1 cellular context compared by ENCODE assay signal in the genomic region with DNA sequence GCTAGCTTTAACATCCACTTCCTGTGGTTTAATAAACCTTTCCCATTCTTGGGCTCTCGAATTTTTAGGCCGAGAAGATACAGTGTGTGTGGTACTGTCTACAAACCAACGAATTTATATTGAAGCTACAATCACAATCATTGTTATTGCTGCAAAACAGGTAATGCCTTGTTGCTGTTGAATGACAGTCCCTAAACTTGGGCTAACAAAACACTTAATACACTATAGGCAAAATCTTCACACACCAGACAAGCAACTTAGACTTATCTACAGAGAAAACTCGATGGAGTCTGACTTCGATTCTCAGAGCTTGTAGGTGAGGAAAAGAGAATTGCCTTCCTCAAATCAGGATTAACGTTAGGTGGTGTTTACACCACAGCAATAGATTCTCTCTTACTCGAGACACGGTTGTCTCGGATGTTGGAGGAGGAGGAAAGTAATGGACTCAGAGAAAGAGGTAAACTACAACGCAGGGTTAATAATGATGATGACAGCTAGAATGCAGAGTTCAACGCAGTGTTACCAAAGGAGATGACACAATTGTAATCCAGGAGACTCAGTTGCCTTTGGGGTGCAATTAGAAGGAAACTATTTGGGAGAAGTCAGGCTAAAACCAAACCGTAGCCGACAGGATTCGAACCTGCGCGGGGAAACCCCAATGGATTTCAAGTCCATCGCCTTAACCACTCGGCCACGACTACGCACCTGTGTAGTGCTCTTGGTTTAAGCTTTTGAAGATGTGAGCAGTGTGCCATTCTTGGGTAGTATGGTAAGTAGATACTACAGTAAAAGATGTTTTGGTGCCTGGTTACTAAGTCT.
TF ChIP-seq lines count a peak whose summit lies in the region.

No MANE protein-coding gene starts in this region.

TF ChIP-seq in K562, 482 proteins besides CTCF, POLR2A, EP300 and RAD21 (continued from another document and continues in another):
- TF ChIP-seq, protein P1, sequence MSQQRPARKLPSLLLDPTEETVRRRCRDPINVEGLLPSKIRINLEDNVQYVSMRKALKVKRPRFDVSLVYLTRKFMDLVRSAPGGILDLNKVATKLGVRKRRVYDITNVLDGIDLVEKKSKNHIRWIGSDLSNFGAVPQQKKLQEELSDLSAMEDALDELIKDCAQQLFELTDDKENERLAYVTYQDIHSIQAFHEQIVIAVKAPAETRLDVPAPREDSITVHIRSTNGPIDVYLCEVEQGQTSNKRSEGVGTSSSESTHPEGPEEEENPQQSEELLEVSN (IDR thresholded peaks at IDR 0.05; ENCODE audit: borderline replicate concordance in 1 of 2, extremely low read depth in 1 of 2, insufficient read depth in 1 of 2, insufficient read length in 1 of 2, low read depth in 1 of 2, low read length in 1 of 2, poor library complexity in 1 of 2, severe bottlenecking in 1 of 2), result no peak
- TF ChIP-seq ZEB2 (IDR thresholded peaks at IDR 0.05), result peak; percentile 100
- TF ChIP-seq YY1 (IDR thresholded peaks at IDR 0.05; ENCODE audit: borderline replicate concordance in 1 of 3, control insufficient read depth in 1 of 3, extremely low read depth in 1 of 3, insufficient read depth in 3 of 3, insufficient read length in 1 of 3, insufficient replicate concordance in 2 of 3, low read depth in 1 of 3, low read length in 2 of 3), result peak in 1 of 3 experiments; percentile 52
- TF ChIP-seq, protein P2, sequence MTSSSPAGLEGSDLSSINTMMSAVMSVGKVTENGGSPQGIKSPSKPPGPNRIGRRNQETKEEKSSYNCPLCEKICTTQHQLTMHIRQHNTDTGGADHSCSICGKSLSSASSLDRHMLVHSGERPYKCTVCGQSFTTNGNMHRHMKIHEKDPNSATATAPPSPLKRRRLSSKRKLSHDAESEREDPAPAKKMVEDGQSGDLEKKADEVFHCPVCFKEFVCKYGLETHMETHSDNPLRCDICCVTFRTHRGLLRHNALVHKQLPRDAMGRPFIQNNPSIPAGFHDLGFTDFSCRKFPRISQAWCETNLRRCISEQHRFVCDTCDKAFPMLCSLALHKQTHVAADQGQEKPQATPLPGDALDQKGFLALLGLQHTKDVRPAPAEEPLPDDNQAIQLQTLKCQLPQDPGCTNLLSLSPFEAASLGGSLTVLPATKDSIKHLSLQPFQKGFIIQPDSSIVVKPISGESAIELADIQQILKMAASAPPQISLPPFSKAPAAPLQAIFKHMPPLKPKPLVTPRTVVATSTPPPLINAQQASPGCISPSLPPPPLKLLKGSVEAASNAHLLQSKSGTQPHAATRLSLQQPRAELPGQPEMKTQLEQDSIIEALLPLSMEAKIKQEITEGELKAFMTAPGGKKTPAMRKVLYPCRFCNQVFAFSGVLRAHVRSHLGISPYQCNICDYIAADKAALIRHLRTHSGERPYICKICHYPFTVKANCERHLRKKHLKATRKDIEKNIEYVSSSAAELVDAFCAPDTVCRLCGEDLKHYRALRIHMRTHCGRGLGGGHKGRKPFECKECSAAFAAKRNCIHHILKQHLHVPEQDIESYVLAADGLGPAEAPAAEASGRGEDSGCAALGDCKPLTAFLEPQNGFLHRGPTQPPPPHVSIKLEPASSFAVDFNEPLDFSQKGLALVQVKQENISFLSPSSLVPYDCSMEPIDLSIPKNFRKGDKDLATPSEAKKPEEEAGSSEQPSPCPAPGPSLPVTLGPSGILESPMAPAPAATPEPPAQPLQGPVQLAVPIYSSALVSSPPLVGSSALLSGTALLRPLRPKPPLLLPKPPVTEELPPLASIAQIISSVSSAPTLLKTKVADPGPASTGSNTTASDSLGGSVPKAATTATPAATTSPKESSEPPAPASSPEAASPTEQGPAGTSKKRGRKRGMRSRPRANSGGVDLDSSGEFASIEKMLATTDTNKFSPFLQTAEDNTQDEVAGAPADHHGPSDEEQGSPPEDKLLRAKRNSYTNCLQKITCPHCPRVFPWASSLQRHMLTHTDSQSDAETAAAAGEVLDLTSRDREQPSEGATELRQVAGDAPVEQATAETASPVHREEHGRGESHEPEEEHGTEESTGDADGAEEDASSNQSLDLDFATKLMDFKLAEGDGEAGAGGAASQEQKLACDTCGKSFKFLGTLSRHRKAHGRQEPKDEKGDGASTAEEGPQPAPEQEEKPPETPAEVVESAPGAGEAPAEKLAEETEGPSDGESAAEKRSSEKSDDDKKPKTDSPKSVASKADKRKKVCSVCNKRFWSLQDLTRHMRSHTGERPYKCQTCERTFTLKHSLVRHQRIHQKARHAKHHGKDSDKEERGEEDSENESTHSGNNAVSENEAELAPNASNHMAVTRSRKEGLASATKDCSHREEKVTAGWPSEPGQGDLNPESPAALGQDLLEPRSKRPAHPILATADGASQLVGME (CRISPR knock-in tag; IDR thresholded peaks at IDR 0.05), result 0 out of 2 replicates have a peak, but pooled peaks have one; percentile 72
- peak in 1 of 2 experiments; percentile 23; a peak in 1 of 4 replicates for TF ChIP-seq NONO (IDR thresholded peaks at IDR 0.05; ENCODE audit: low read depth in 2 of 2, low read length in 1 of 2)
- TF ChIP-seq GABPA (tag; conservative IDR thresholded peaks at IDR 0.05; ENCODE audit: low read depth), result no peak
- peak; percentile 71; the same call in 1 of the 2 replicates for TF ChIP-seq THRAP3 (IDR thresholded peaks at IDR 0.05; ENCODE audit: borderline replicate concordance)
- no peak for TF ChIP-seq HMG20B (CRISPR knock-in tag; IDR thresholded peaks at IDR 0.05)
- TF ChIP-seq, protein P3, sequence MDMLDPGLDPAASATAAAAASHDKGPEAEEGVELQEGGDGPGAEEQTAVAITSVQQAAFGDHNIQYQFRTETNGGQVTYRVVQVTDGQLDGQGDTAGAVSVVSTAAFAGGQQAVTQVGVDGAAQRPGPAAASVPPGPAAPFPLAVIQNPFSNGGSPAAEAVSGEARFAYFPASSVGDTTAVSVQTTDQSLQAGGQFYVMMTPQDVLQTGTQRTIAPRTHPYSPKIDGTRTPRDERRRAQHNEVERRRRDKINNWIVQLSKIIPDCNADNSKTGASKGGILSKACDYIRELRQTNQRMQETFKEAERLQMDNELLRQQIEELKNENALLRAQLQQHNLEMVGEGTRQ (CRISPR knock-in tag; IDR thresholded peaks at IDR 0.05), result no peak
- TF ChIP-seq ZNF263 (CRISPR knock-in tag; IDR thresholded peaks at IDR 0.05; ENCODE audit: borderline replicate concordance), result no peak
- peak; percentile 55; the same call in 1 of the 2 replicates for TF ChIP-seq RFX5 (IDR thresholded peaks at IDR 0.05; ENCODE audit: low read depth, low read length)
- TF ChIP-seq, protein P4, sequence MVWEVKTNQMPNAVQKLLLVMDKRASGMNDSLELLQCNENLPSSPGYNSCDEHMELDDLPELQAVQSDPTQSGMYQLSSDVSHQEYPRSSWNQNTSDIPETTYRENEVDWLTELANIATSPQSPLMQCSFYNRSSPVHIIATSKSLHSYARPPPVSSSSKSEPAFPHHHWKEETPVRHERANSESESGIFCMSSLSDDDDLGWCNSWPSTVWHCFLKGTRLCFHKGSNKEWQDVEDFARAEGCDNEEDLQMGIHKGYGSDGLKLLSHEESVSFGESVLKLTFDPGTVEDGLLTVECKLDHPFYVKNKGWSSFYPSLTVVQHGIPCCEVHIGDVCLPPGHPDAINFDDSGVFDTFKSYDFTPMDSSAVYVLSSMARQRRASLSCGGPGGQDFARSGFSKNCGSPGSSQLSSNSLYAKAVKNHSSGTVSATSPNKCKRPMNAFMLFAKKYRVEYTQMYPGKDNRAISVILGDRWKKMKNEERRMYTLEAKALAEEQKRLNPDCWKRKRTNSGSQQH (CRISPR knock-in tag; IDR thresholded peaks at IDR 0.05), result no peak
- TF ChIP-seq, protein P5, sequence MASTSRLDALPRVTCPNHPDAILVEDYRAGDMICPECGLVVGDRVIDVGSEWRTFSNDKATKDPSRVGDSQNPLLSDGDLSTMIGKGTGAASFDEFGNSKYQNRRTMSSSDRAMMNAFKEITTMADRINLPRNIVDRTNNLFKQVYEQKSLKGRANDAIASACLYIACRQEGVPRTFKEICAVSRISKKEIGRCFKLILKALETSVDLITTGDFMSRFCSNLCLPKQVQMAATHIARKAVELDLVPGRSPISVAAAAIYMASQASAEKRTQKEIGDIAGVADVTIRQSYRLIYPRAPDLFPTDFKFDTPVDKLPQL (IDR thresholded peaks at IDR 0.05; ENCODE audit: extremely low read depth, insufficient read length), result no peak
- TF ChIP-seq, protein P6, sequence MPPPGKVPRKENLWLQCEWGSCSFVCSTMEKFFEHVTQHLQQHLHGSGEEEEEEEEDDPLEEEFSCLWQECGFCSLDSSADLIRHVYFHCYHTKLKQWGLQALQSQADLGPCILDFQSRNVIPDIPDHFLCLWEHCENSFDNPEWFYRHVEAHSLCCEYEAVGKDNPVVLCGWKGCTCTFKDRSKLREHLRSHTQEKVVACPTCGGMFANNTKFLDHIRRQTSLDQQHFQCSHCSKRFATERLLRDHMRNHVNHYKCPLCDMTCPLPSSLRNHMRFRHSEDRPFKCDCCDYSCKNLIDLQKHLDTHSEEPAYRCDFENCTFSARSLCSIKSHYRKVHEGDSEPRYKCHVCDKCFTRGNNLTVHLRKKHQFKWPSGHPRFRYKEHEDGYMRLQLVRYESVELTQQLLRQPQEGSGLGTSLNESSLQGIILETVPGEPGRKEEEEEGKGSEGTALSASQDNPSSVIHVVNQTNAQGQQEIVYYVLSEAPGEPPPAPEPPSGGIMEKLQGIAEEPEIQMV (tag; conservative IDR thresholded peaks at IDR 0.05; ENCODE audit: low read depth), result no peak
- TF ChIP-seq NCOA6 (IDR thresholded peaks at IDR 0.05), result no peak
- TF ChIP-seq E2F3 (CRISPR knock-in tag; IDR thresholded peaks at IDR 0.05), result no peak
- TF ChIP-seq PHF8 (IDR thresholded peaks at IDR 0.05; ENCODE audit: borderline replicate concordance, low read length), result no peak
- TF ChIP-seq ZKSCAN8 (CRISPR knock-in tag; IDR thresholded peaks at IDR 0.05), result 0 out of 2 replicates have a peak, but pooled peaks have one; percentile 48
- TF ChIP-seq NELFE (IDR thresholded peaks at IDR 0.05; ENCODE audit: insufficient read depth, insufficient read length), result no peak
- TF ChIP-seq, protein P7, sequence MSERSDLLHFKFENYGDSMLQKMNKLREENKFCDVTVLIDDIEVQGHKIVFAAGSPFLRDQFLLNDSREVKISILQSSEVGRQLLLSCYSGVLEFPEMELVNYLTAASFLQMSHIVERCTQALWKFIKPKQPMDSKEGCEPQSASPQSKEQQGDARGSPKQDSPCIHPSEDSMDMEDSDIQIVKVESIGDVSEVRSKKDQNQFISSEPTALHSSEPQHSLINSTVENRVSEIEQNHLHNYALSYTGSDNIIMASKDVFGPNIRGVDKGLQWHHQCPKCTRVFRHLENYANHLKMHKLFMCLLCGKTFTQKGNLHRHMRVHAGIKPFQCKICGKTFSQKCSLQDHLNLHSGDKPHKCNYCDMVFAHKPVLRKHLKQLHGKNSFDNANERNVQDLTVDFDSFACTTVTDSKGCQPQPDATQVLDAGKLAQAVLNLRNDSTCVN (CRISPR knock-in tag; IDR thresholded peaks at IDR 0.05), result no peak
- TF ChIP-seq RBM39 (optimal IDR thresholded peaks at IDR 0.05; ENCODE audit: low read depth, low read length), result peak; percentile 23
- no peak for TF ChIP-seq ZNF140 (CRISPR knock-in tag; IDR thresholded peaks at IDR 0.05)
- TF ChIP-seq, protein P8, sequence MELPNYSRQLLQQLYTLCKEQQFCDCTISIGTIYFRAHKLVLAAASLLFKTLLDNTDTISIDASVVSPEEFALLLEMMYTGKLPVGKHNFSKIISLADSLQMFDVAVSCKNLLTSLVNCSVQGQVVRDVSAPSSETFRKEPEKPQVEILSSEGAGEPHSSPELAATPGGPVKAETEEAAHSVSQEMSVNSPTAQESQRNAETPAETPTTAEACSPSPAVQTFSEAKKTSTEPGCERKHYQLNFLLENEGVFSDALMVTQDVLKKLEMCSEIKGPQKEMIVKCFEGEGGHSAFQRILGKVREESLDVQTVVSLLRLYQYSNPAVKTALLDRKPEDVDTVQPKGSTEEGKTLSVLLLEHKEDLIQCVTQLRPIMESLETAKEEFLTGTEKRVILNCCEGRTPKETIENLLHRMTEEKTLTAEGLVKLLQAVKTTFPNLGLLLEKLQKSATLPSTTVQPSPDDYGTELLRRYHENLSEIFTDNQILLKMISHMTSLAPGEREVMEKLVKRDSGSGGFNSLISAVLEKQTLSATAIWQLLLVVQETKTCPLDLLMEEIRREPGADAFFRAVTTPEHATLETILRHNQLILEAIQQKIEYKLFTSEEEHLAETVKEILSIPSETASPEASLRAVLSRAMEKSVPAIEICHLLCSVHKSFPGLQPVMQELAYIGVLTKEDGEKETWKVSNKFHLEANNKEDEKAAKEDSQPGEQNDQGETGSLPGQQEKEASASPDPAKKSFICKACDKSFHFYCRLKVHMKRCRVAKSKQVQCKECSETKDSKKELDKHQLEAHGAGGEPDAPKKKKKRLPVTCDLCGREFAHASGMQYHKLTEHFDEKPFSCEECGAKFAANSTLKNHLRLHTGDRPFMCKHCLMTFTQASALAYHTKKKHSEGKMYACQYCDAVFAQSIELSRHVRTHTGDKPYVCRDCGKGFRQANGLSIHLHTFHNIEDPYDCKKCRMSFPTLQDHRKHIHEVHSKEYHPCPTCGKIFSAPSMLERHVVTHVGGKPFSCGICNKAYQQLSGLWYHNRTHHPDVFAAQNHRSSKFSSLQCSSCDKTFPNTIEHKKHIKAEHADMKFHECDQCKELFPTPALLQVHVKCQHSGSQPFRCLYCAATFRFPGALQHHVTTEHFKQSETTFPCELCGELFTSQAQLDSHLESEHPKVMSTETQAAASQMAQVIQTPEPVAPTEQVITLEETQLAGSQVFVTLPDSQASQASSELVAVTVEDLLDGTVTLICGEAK (IDR thresholded peaks at IDR 0.05), result peak; percentile 85
- TF ChIP-seq, protein P8 (CRISPR knock-in tag; IDR thresholded peaks at IDR 0.05), result no peak
- no peak for TF ChIP-seq RBFOX2 (IDR thresholded peaks at IDR 0.05; ENCODE audit: low read depth, low read length)
- TF ChIP-seq JUNB (CRISPR knock-in tag; conservative IDR thresholded peaks at IDR 0.05), result no peak
- TF ChIP-seq ZNF780A (CRISPR knock-in tag; IDR thresholded peaks at IDR 0.05), result no peak
- no peak for TF ChIP-seq SIX5 (IDR thresholded peaks at IDR 0.05; ENCODE audit: borderline replicate concordance in 1 of 2, insufficient read depth in 1 of 2, low read depth in 1 of 2, low read length in 2 of 2)
